8 cellular contexts compared by ENCODE assay signal in genomic region chr1:93344886-93345632, GRCh38.
DNase-seq lines count a peak whose midpoint lies in the region; ATAC-seq and TF ChIP-seq lines count a peak whose summit lies in the region.

No MANE protein-coding gene starts in this region.

- H3K27me3 ChIP-seq in KMS-11 (ENCODE audit: insufficient read depth, low read depth) (no peaks in the 10 kb centered on the region), iPS-18a (ENCODE audit: control insufficient read depth, insufficient read depth, low read length) (no peaks in the 10 kb centered on the region)

- H3K4me3 Mint-ChIP-seq in activated naive CD8-positive, alpha-beta T cell treated with anti-CD3 and anti-CD28 coated beads, Interleukin-2, amount 50 U/mL, for 24 hours, result peak overlapping the region; percentile 97
- peak overlapping the region; percentile 99 for H3K4me3 Mint-ChIP-seq in stimulated activated effector memory CD8-positive, alpha-beta T cell treated with anti-CD3 and anti-CD28 coated beads, Interleukin-12 subunit alpha, Interleukin-12 subunit beta, amount 100 ng/mL, for 72 hours

- peaks cover 40% of the 10 kb centered on the region for H3K79me2 ChIP-seq in KMS-11 (ENCODE audit: insufficient read depth, low read depth)

- H3K4me2 ChIP-seq in KMS-11, result peak overlapping the region; percentile 50

- no peaks in the 10 kb centered on the region for H3K9me3 Mint-ChIP-seq in activated naive CD8-positive, alpha-beta T cell treated with anti-CD3 and anti-CD28 coated beads, Interleukin-2, amount 50 U/mL, for 24 hours
- H3K9me3 Mint-ChIP-seq in stimulated activated effector memory CD8-positive, alpha-beta T cell treated with anti-CD3 and anti-CD28 coated beads, Interleukin-12 subunit alpha, Interleukin-12 subunit beta, amount 100 ng/mL, for 72 hours, result no peaks in the 10 kb centered on the region

- no peaks in the 10 kb centered on the region for H3K36me3 ChIP-seq in KMS-11 (ENCODE audit: insufficient read depth)
- H3K36me3 ChIP-seq in iPS-18a (ENCODE audit: control insufficient read depth, low read depth, low read length), result no peaks in the 10 kb centered on the region

- ATAC-seq in activated naive CD8-positive, alpha-beta T cell treated with anti-CD3 and anti-CD28 coated beads, Interleukin-2, amount 50 U/mL, for 24 hours, result peak; percentile 3
- ATAC-seq in stimulated activated effector memory CD8-positive, alpha-beta T cell treated with anti-CD3 and anti-CD28 coated beads, Interleukin-12 subunit alpha, Interleukin-12 subunit beta, amount 100 ng/mL, for 72 hours, result peak; percentile 5
- no peak for ATAC-seq in HG03565 (IDR thresholded peaks at IDR 0.05; ENCODE audit: unreplicated experiment)

- peaks cover 26% of the 10 kb centered on the region for H3K36me3 Mint-ChIP-seq in activated naive CD8-positive, alpha-beta T cell treated with anti-CD3 and anti-CD28 coated beads, Interleukin-2, amount 50 U/mL, for 24 hours (ENCODE audit: low read depth)
- peaks cover 44% of the 10 kb centered on the region for H3K36me3 Mint-ChIP-seq in stimulated activated effector memory CD8-positive, alpha-beta T cell treated with anti-CD3 and anti-CD28 coated beads, Interleukin-12 subunit alpha, Interleukin-12 subunit beta, amount 100 ng/mL, for 72 hours

- H3K4me1 ChIP-seq in KMS-11 (ENCODE audit: low read depth, poor library complexity, severe bottlenecking), result peaks cover 13% of the 10 kb centered on the region
- H3K4me1 ChIP-seq in iPS-18a (ENCODE audit: control insufficient read depth, low read depth, low read length), result peaks cover 20% of the 10 kb centered on the region

- TF ChIP-seq POLR2A in erythroblast (IDR thresholded peaks at IDR 0.05; ENCODE audit: low read length), result no peak

- H3K9ac ChIP-seq in KMS-11 (peak overlapping the region; percentile 82), iPS-18a (ENCODE audit: low read length) (peak overlapping the region; percentile 98)

- no peaks in the 10 kb centered on the region for H3K9me3 ChIP-seq in iPS-18a (ENCODE audit: control insufficient read depth, low read depth, low read length)

- TF ChIP-seq CTCF in KMS-11 (conservative IDR thresholded peaks at IDR 0.05; ENCODE audit: low read depth, low read length), result no peak

- DNase-seq in stimulated activated CD4-positive, alpha-beta T cell treated with anti-CD3 and anti-CD28 coated beads, Interleukin-15, amount 100 ng/mL, for 24 hours, result peak; percentile 17
- DNase-seq in stimulated activated CD4-positive, alpha-beta T cell treated with anti-CD3 and anti-CD28 coated beads, Interleukin-1b, Interleukin-23, amount 100 ng/mL, for 48 hours, result no peak
- DNase-seq in activated naive CD8-positive, alpha-beta T cell treated with anti-CD3 and anti-CD28 coated beads, Interleukin-2, amount 50 U/mL, for 24 hours, result no peak
- DNase-seq in stimulated activated effector memory CD8-positive, alpha-beta T cell treated with anti-CD3 and anti-CD28 coated beads, Interleukin-12 subunit alpha, Interleukin-12 subunit beta, amount 100 ng/mL, for 72 hours (ENCODE audit: low spot score in 2 of 2), result no peak
- DNase-seq in erythroblast (lab: John Stamatoyannopoulos, UW), result no peak

- peaks cover 28% of the 10 kb centered on the region for H3K4me1 Mint-ChIP-seq in activated naive CD8-positive, alpha-beta T cell treated with anti-CD3 and anti-CD28 coated beads, Interleukin-2, amount 50 U/mL, for 24 hours
- peaks cover 14% of the 10 kb centered on the region for H3K4me1 Mint-ChIP-seq in stimulated activated effector memory CD8-positive, alpha-beta T cell treated with anti-CD3 and anti-CD28 coated beads, Interleukin-12 subunit alpha, Interleukin-12 subunit beta, amount 100 ng/mL, for 72 hours

- H2AFZ ChIP-seq in KMS-11 (ENCODE audit: low read depth), result peak overlapping the region; percentile 65

- H4K20me1 ChIP-seq in KMS-11 (ENCODE audit: insufficient read depth), result peaks cover 4% of the 10 kb centered on the region

- peak overlapping the region; percentile 97 for H3K27ac Mint-ChIP-seq in activated naive CD8-positive, alpha-beta T cell treated with anti-CD3 and anti-CD28 coated beads, Interleukin-2, amount 50 U/mL, for 24 hours
- peak overlapping the region; percentile 98 for H3K27ac Mint-ChIP-seq in stimulated activated effector memory CD8-positive, alpha-beta T cell treated with anti-CD3 and anti-CD28 coated beads, Interleukin-12 subunit alpha, Interleukin-12 subunit beta, amount 100 ng/mL, for 72 hours

- no peaks in the 10 kb centered on the region for H3K27me3 Mint-ChIP-seq in activated naive CD8-positive, alpha-beta T cell treated with anti-CD3 and anti-CD28 coated beads, Interleukin-2, amount 50 U/mL, for 24 hours

- H3K4me3 ChIP-seq in KMS-11 (IDR thresholded peaks at IDR 0.05; ENCODE audit: insufficient read depth, low read depth, low read length), result no peak overlapping the region
- peak overlapping the region; percentile 100 for H3K4me3 ChIP-seq in iPS-18a (ENCODE audit: low read length)

- peak overlapping the region; percentile 84 for H3K27ac ChIP-seq in KMS-11
- H3K27ac ChIP-seq in iPS-18a (ENCODE audit: low read length), result peak overlapping the region; percentile 98
